ENCODE assay signal across 8 cellular contexts in the genomic region with DNA sequence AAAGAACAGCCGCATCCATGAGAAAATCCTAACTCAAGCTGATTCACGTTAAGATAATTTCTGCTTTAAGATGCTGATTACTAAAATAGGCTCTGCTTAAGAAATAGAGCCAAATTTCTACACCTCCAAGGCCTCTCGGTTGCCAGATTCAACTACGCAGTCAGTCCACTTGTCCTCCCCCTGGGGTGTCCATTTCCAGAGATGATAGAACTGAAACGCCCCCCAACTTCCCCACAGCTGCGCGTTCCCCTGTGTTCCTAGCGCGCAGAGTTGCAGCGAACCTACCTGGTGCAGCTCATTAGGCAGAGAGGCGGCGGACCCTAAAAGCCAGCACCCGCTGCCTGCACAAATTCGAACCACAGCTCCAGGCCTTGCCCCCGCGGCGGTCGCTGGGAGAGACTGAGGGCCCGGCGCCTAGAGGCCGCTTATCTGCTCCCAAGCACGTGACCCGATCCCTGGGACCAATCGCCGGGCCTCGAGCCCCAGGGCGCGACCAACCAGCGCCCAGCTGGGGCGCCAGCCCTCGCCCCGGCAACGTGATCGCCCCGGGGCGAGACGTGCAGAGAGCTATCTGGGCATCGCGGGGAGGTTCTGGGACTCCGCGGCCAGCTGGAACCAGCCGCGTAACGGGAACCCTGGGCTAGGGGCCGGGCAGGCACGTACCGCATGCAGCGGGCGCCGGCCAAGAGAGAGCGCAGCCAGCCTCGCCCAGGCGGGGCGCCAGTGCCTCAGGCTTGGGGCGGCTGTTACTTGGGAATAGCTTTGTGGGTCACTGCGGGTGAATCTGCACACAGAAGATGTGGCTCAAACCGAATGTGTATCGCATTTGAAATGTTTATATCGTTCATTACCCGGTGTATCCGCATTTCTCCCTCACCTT. TPM values are rescaled to one million over a fixed set of nuclear protein-coding genes. Genes with fewer than 3 reads are reported as not detected.
A peak's percentile ranks its signal among the peaks of the same experiment; 100 is the strongest.
DNase-seq lines count a peak whose midpoint lies in the region; ATAC-seq and TF ChIP-seq lines count a peak whose summit lies in the region.

A gene (minus strand): TSS at position 401 of the 880 bp plus-strand sequence. CDS start 102 bp downstream, at position 299.

- DNase-seq in NT2/D1 (ENCODE audit: low read depth, low spot score) (peak; percentile 62), foreskin melanocyte (peak; percentile 95), natural killer cell (no peak), superior temporal gyrus (ENCODE audit: extremely low spot score) (peak; percentile 94)
- peak; percentile 65 for DNase-seq in activated naive CD4-positive, alpha-beta T cell treated with anti-CD3 and anti-CD28 coated beads, Interleukin-2, amount 10 ng/mL, durations not matched to agents 7 days and 5 days

- H3K4me1 ChIP-seq in ACC112 (ENCODE audit: control insufficient read depth, insufficient read depth, low read length, unreplicated experiment) (peaks cover 35% of the 10 kb centered on the region), NT2/D1 (ENCODE audit: insufficient read depth, insufficient read length) (no peaks in the 10 kb centered on the region)

- H3K4me3 ChIP-seq in ACC112 (ENCODE audit: low read depth, low read length) (peak within 1 kb of the TSS; percentile 88), NT2/D1 (ENCODE audit: insufficient read length, low read depth) (peak within 1 kb of the TSS; percentile 27)

- H3K36me3 ChIP-seq in ACC112 (ENCODE audit: insufficient read depth, low read length), result peaks cover 34% of the 10 kb centered on the region
- peaks cover 11% of the 10 kb centered on the region for H3K36me3 ChIP-seq in NT2/D1 (ENCODE audit: insufficient read depth, insufficient read length, low read length)

- peaks cover 57% of the 10 kb centered on the region for H3K27me3 Mint-ChIP-seq in activated naive CD4-positive, alpha-beta T cell treated with anti-CD3 and anti-CD28 coated beads, Interleukin-2, amount 10 ng/mL, durations not matched to agents 7 days and 5 days
- peaks cover 44 to 72% of the 10 kb centered on the region in 2 donors for H3K27me3 Mint-ChIP-seq in natural killer cell (ENCODE audit: low read depth in 2 of 2)

- H2AFZ ChIP-seq in ACC112 (ENCODE audit: low read length, unreplicated experiment), result peak within 1 kb of the TSS; percentile 62

- H3K9me3 ChIP-seq in NT2/D1 (ENCODE audit: insufficient read depth, low read length), result no peaks in the 10 kb centered on the region

- H3K27me3 ChIP-seq in ACC112 (ENCODE audit: insufficient read depth, low read length) (no peaks in the 10 kb centered on the region), NT2/D1 (ENCODE audit: insufficient read depth, insufficient read length) (peaks cover 4% of the 10 kb centered on the region)

- H3K27ac ChIP-seq in ACC112 (ENCODE audit: low read depth, low read length), result peak within 1 kb of the TSS; percentile 37

- CTCF ChIA-PET in activated naive CD4-positive, alpha-beta T cell treated with anti-CD3 and anti-CD28 coated beads, Interleukin-2, amount 10 ng/mL, durations not matched to agents 7 days and 5 days (lab: Charles Lee), result interaction anchor here (1.1 to 5.5 kb wide), 4 partner anchors 80 to 334 kb away, joined by 3 to 82 read pairs (median 20); no protein-coding TSS in a partner anchor

- peaks cover 32% of the 10 kb centered on the region for H3K79me2 ChIP-seq in ACC112 (ENCODE audit: control insufficient read depth, insufficient read depth, low read length, unreplicated experiment)

- peak within 1 kb of the TSS; percentile 37 for H3K9ac ChIP-seq in NT2/D1 (ENCODE audit: insufficient read length, low read depth)

- H3K36me3 Mint-ChIP-seq in activated naive CD4-positive, alpha-beta T cell treated with anti-CD3 and anti-CD28 coated beads, Interleukin-2, amount 10 ng/mL, durations not matched to agents 7 days and 5 days, result no peaks in the 10 kb centered on the region
- H3K36me3 Mint-ChIP-seq in natural killer cell, result no peaks in the 10 kb centered on the region

- H3K27ac Mint-ChIP-seq in activated naive CD4-positive, alpha-beta T cell treated with anti-CD3 and anti-CD28 coated beads, Interleukin-2, amount 10 ng/mL, durations not matched to agents 7 days and 5 days, result no peak within 1 kb of the TSS
- no peak within 1 kb of the TSS for H3K27ac Mint-ChIP-seq in natural killer cell

- intact Hi-C loops in natural killer cell (cut with micrococcal nuclease), result no loop called here

- peak within 1 kb of the TSS; percentile 59 for H3K4me3 Mint-ChIP-seq in activated naive CD4-positive, alpha-beta T cell treated with anti-CD3 and anti-CD28 coated beads, Interleukin-2, amount 10 ng/mL, durations not matched to agents 7 days and 5 days
- peak within 1 kb of the TSS; percentile 40 for H3K4me3 Mint-ChIP-seq in natural killer cell

- peaks cover 9% of the 10 kb centered on the region for H3K4me1 Mint-ChIP-seq in activated naive CD4-positive, alpha-beta T cell treated with anti-CD3 and anti-CD28 coated beads, Interleukin-2, amount 10 ng/mL, durations not matched to agents 7 days and 5 days
- H3K4me1 Mint-ChIP-seq in natural killer cell, result peaks cover 0 to 6% of the 10 kb centered on the region in 2 donors

- TF ChIP-seq CTCF in natural killer cell (IDR thresholded peaks at IDR 0.05), result no peak

- ATAC-seq in GM18907 (IDR thresholded peaks at IDR 0.05; ENCODE audit: unreplicated experiment), result peak; percentile 77
- peak; percentile 66 for ATAC-seq in HG03378 (IDR thresholded peaks at IDR 0.05; ENCODE audit: unreplicated experiment)
- ATAC-seq in natural killer cell, result peak in 2 of 3 donors; percentile 37 to 61

- H3K9me3 Mint-ChIP-seq in activated naive CD4-positive, alpha-beta T cell treated with anti-CD3 and anti-CD28 coated beads, Interleukin-2, amount 10 ng/mL, durations not matched to agents 7 days and 5 days, result no peaks in the 10 kb centered on the region
- H3K9me3 Mint-ChIP-seq in natural killer cell, result no peaks in the 10 kb centered on the region

RNA-seq across cellular contexts. Expression of the gene that starts here (rescaled TPM):
- total RNA-seq in natural killer cell, result not detected

Comparison
In these comparisons a context has a peak if more than half of its experiments do, and no peak if none do; other contexts are left out.
1. Peak in ATAC-seq in natural killer cell; RNA of the gene not detected or under 1 TPM.